Comparison of ENCODE assay signal across 8 cellular contexts in the genomic region with DNA sequence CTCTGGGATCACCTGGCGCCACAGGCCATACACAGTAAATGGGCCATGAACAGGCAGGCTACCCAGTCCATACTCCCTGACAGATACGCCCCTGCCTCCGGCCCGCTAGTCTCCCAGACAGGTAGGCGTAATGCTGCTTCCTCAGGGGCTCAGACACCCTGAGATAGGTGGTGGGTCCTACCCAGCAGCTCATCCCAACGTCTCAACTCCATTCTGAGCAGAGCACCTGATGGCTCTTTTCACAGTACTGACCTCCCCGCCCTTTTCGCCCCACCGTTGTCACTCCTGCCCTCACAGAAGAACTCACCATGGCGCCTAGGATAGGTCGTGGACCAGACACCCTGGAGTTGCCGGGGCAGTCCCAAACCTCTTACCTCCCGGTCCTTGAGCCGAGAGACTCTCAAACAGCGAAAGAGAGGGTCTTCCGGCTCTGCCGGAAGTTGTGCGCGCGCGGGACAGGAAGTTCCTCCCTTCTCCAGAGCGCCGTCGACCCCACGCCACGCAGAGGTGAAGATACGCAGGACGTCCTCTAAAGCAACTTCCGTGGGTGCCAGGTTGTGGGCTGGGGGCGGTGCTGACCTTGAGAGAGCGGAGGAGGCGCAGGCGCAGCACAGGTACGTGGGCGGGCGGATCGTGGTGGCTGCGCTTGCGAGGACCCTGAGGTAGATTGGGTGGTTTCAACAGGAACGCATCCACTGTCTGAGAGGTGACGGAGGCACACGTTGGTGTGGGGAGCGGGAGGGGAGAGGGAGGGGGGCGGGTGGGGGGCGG. TPM values are rescaled to one million over a fixed set of nuclear protein-coding genes. Genes with fewer than 3 reads are reported as not detected.
DNase-seq lines count a peak whose midpoint lies in the region; FAIRE-seq and TF ChIP-seq lines count a peak whose summit lies in the region.

A gene (minus strand): TSS at position 432 of the 771 bp plus-strand sequence. CDS start 122 bp downstream, at position 310.

- peaks cover 3% of the 10 kb centered on the region; the same call in 1 of the 2 replicates for H3K9me3 Mint-ChIP-seq in HFFc6

- peaks cover 35% of the 10 kb centered on the region for H3K4me1 Mint-ChIP-seq in HFFc6 (ENCODE audit: low read depth)

- no peaks in the 10 kb centered on the region for H3K9me3 ChIP-seq in neutrophil

- H3K4me3 Mint-ChIP-seq in HFFc6, result peak within 1 kb of the TSS; percentile 99

- H3K27me3 Mint-ChIP-seq in HFFc6 (ENCODE audit: insufficient read depth), result no peaks in the 10 kb centered on the region

- H3K36me3 Mint-ChIP-seq in HFFc6 (ENCODE audit: low read depth), result peaks cover 27% of the 10 kb centered on the region

- in situ Hi-C loops in SK-MEL-5 (cut with HindIII; ENCODE audit: low pct_unique_long_range_greater_than_20kb, low sequenced_read_pairs), result no loop called here

- no peaks in the 10 kb centered on the region for H3K36me3 ChIP-seq in neutrophil

- TF ChIP-seq CTCF in HFFc6 (IDR thresholded peaks at IDR 0.05) (no peak), neutrophil (IDR thresholded peaks at IDR 0.05) (no peak), subcutaneous adipose tissue (IDR thresholded peaks at IDR 0.05; ENCODE audit: low read depth) (no peak)

- H3K27me3 ChIP-seq in neutrophil, result peaks cover 14% of the 10 kb centered on the region

- peaks cover 8 to 15% of the 10 kb centered on the region in 2 experiments for H3K4me1 ChIP-seq in neutrophil (ENCODE audit: control insufficient read depth in 1 of 2, insufficient read depth in 1 of 2, low read depth in 1 of 2, low read length in 1 of 2)

- DNase-seq in GM04504 (ENCODE audit: low read depth) (peak; percentile 49), HFFc6 (peak; percentile 70), NAMALWA (ENCODE audit: low spot score) (peak; percentile 96), SK-MEL-5 (ENCODE audit: low read depth, low spot score) (peak; percentile 96), frontal cortex (ENCODE audit: low spot score in 2 of 2) (peak; percentile 51 to 72)
- peak; percentile 70 to 93 (median 90) for DNase-seq in activated naive CD4-positive, alpha-beta T cell (lab: John Stamatoyannopoulos, UW)

- FAIRE-seq in frontal cortex (lab: Jason Lieb, UNC), result no peak

- H3K27ac ChIP-seq in neutrophil, result peak within 1 kb of the TSS; percentile 75

- H3K4me3 ChIP-seq in neutrophil (ENCODE audit: low read depth in 1 of 2, low read length in 1 of 2), result peak within 1 kb of the TSS; percentile 79 to 87

- peak within 1 kb of the TSS; percentile 93 for H3K27ac Mint-ChIP-seq in HFFc6

RNA-seq across cellular contexts. Expression of the gene that starts here (rescaled TPM):
- 10 to 100 TPM in 2 of 6 experiments, 1 to 10 TPM in 4; 9.0 to 12.0 (median 9.5) TPM for total RNA-seq in HFFc6 (2021; fragmentation: NEBNext Ultra II Directional; extraction: Animal tissue kit (Norgen Biotek cat#: 25700))
- total RNA-seq in SK-MEL-5 (2014; rRNA removed; shearing (Covaris generic)), result 43.8 and 45.5 TPM in 2 replicates
- polyA plus RNA-seq in SK-MEL-5 (2015; cell fraction: cytosol; rRNA removed), result 17.5 and 19.9 TPM in 2 replicates
- 141 and 145 TPM in 2 replicates for polyA plus RNA-seq in SK-MEL-5 (2015; cell fraction: nucleus; rRNA removed)
- 39.5 TPM for total RNA-seq in frontal cortex
- 10 to 100 TPM; 11.3 to 16.8 (median 14.7) TPM for total RNA-seq in subcutaneous adipose tissue

Comparison
In these comparisons a context has a peak if more than half of its experiments do, and no peak if none do; other contexts are left out.
1. Peak in every context shown above with its lines: DNase-seq, H3K4me3 ChIP-seq and H3K27ac ChIP-seq.